8 cellular contexts compared by ENCODE assay signal in the genomic region with DNA sequence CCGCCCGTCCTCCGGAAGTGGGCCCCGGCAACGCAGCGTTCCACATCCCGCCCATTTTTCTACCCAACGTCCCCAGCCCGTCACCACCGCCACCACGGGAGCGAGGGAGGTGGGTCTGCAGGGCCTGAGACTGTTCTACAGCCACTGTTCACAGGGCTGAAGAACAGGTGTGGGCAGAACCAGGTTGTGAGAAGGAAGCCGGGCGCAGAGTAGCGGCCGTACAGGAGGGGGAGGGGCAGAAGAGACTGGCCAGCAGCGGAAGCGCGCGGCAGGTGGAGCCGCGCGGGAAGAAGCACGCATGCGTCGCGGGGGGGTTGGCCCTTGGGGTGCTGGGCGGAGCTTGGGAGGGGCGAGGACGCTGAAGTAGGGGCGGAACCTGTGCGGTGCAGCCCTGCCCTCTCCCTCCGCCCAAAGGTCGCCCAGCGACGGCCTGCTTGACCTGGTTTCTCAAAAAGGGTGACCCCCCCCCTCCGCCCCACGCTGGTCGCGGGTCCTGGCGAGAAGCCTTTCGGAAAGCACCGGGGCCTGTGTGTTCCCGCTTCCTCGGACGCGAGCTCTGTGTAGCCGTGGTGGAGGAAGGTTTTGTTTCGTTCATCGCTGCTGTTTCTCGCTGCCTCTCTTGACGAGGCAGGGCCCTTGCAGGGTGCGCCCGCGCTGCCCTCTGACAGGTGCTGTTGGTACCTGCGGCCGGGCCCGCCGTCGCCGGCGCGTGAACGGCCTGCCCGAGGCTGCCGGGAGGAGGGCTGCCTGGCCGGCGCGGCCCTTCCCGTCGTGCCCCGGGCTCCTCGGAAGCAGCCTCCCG. TPM values are rescaled to one million over a fixed set of nuclear protein-coding genes. Genes with fewer than 3 reads are reported as not detected.
DNase-seq lines count a peak whose midpoint lies in the region; ATAC-seq and TF ChIP-seq lines count a peak whose summit lies in the region.

No MANE protein-coding gene starts in this region.

- H3K9me3 ChIP-seq in endocrine pancreas (ENCODE audit: control insufficient read depth, low read length): no peaks in the 10 kb centered on the region

- peak overlapping the region; percentile 91 for H3K9ac ChIP-seq in endocrine pancreas (ENCODE audit: control insufficient read depth, insufficient read depth, low read length)

- in situ Hi-C loops in Caki2 (cut with HindIII; ENCODE audit: low pct_unique_long_range_greater_than_20kb, low sequenced_read_pairs): no loop called here

- H3K36me3 Mint-ChIP-seq in mesothelial cell of epicardium: peaks cover 3% of the 10 kb centered on the region

- no peaks in the 10 kb centered on the region for H3K27me3 Mint-ChIP-seq in mesothelial cell of epicardium (ENCODE audit: low read depth)

- peaks cover 18% of the 10 kb centered on the region for H3K4me1 ChIP-seq in endocrine pancreas (ENCODE audit: control insufficient read depth, insufficient read depth, low read length)

- DNase-seq in Caki2 (ENCODE audit: low read depth): peak; percentile 98
- peak; percentile 88 for DNase-seq in HT1080 (ENCODE audit: low read depth)
- DNase-seq in NOMO-1 treated with DMSO at 0.1 percent for 48 hours (lab: John Stamatoyannopoulos, UW; ENCODE audit: unreplicated experiment): peak; percentile 91
- peak; percentile 85 for DNase-seq in activated CD8-positive, alpha-beta memory T cell treated with anti-CD3 and anti-CD28 coated beads, Interleukin-2, amount 50 U/mL, for 24 hours (ENCODE audit: extremely low read depth)
- DNase-seq in mesothelial cell of epicardium (ENCODE audit: low spot score in 2 of 2, unreplicated experiment in 2 of 2): peak; percentile 89 to 97
- DNase-seq in stimulated activated CD8-positive, alpha-beta memory T cell treated with anti-CD3 and anti-CD28 coated beads, Interleukin-15, amount 100 ng/mL, for 4 hours (ENCODE audit: low read depth in 2 of 2): peak; percentile 88 to 92

- H3K27ac Mint-ChIP-seq in mesothelial cell of epicardium: peak overlapping the region; percentile 98

- no peak for TF ChIP-seq CTCF in mesothelial cell of epicardium (IDR thresholded peaks at IDR 0.05; ENCODE audit: unreplicated experiment)

- peaks cover 72% of the 10 kb centered on the region for H3K4me1 Mint-ChIP-seq in mesothelial cell of epicardium

- no peaks in the 10 kb centered on the region for H3K27me3 ChIP-seq in endocrine pancreas (ENCODE audit: control insufficient read depth, insufficient read depth, low read length)

- ATAC-seq in GM21381 (IDR thresholded peaks at IDR 0.05; ENCODE audit: unreplicated experiment): peak; percentile 66

- no peaks in the 10 kb centered on the region for H3K36me3 ChIP-seq in endocrine pancreas (ENCODE audit: control insufficient read depth, insufficient read depth, low read length)

- no peak overlapping the region for H3K4me3 ChIP-seq in endocrine pancreas (ENCODE audit: control insufficient read depth, insufficient read depth, low read length)

- peak overlapping the region; percentile 89 for H3K4me3 Mint-ChIP-seq in mesothelial cell of epicardium

- no peaks in the 10 kb centered on the region for H3K9me3 Mint-ChIP-seq in mesothelial cell of epicardium

RNA-seq across cellular contexts. Expression of gene MGAT1, which starts 7.8 kb away (rescaled TPM):
- total RNA-seq in Caki2 (2014; rRNA removed; shearing (Covaris generic); ENCODE audit: low replicate concordance): 155 and 157 TPM in 2 replicates
- 65.3 and 76.2 TPM in 2 replicates for total RNA-seq in HT1080 (2014; rRNA removed; shearing (Covaris generic))
- polyA plus RNA-seq in HT1080 (2015; cell fraction: cytosol; rRNA removed): 90.5 and 97.9 TPM in 2 replicates
- 63.8 and 81.4 TPM in 2 replicates for polyA plus RNA-seq in HT1080 (2015; cell fraction: nucleus; rRNA removed)
- total RNA-seq in mesothelial cell of epicardium: 91.4 to 93.8 TPM (median 92.3 TPM) in 3 replicates

RNA-seq across cellular contexts. Expression of gene ZFP62, which starts 50.7 kb away (rescaled TPM):
- total RNA-seq in Caki2 (2014; rRNA removed; shearing (Covaris generic); ENCODE audit: low replicate concordance): 6.7 and 9.8 TPM in 2 replicates
- total RNA-seq in HT1080 (2014; rRNA removed; shearing (Covaris generic)): 16.1 and 16.2 TPM in 2 replicates
- polyA plus RNA-seq in HT1080 (2015; cell fraction: cytosol; rRNA removed): 10.5 and 19.5 TPM in 2 replicates
- 28.6 and 36.8 TPM in 2 replicates for polyA plus RNA-seq in HT1080 (2015; cell fraction: nucleus; rRNA removed)
- total RNA-seq in mesothelial cell of epicardium: 48.4 to 49.8 TPM (median 48.9 TPM) in 3 replicates
